ENCODE assay signal across 13 cellular contexts in genomic region chr12:29581641-29582040, GRCh38.
DNase-seq lines count a peak whose midpoint lies in the region; ATAC-seq and TF ChIP-seq lines count a peak whose summit lies in the region.
"Had no signal": no experiment of that assay in that cellular context is flagged by ENCODE, and none has a peak within 500 bp of the region (broad histone marks: within the 10 kb centered on the region; RNA-seq: fewer than 3 reads in every experiment).

No MANE protein-coding gene starts in this region.

- no peaks in the 10 kb centered on the region for H3K9me3 ChIP-seq in Panc1 (ENCODE audit: control insufficient read depth, insufficient read depth, low read depth, low read length)
- no peaks in the 10 kb centered on the region for H3K9me3 ChIP-seq in spleen
- H3K9me3 ChIP-seq in WERI-Rb-1 (ENCODE audit: severe bottlenecking), result no peaks in the 10 kb centered on the region

- no peaks in the 10 kb centered on the region for H3K4me1 ChIP-seq in Panc1 (ENCODE audit: control insufficient read depth, insufficient read depth, low read length)
- peaks cover 18 to 63% (median 45%) of the 10 kb centered on the region in 6 donors for H3K4me1 ChIP-seq in spleen

- in situ Hi-C loops in Panc1 (cut with HindIII; ENCODE audit: low pct_unique_long_range_greater_than_20kb, low sequenced_read_pairs), result no loop called here

- BruUV-seq in Panc1 (replicated peaks; lab: Mats Ljungman, UMichigan), result no TSS peak

- DNase-seq in Panc1 (ENCODE audit: low read depth, low spot score) (peak; percentile 39), fibroblast of villous mesenchyme (ENCODE audit: low read depth) (peak; percentile 90), spleen (no peak), NCI-H2029 treated with DMSO at 0.1 percent for 48 hours (lab: John Stamatoyannopoulos, UW) (no peak), DMS 273 treated with DMSO at 0.1 percent for 48 hours (lab: John Stamatoyannopoulos, UW) (no peak), WERI-Rb-1 (no peak)
- DNase-seq in stimulated activated CD4-positive, alpha-beta T cell treated with anti-CD3 and anti-CD28 coated beads, Interleukin-4, amount 100 ng/mL, for 24 hours, result no peak
- DNase-seq: activated CD4-positive, CD25-positive, alpha-beta regulatory T cell; CD8-positive, alpha-beta T cell; NCI-H2107; substantia nigra had no signal

- H3K27ac ChIP-seq in Panc1 (ENCODE audit: low read length) (no peak overlapping the region), spleen (peak overlapping the region in 7 of 8 donors; percentile 30 to 83 (median 58)), WERI-Rb-1 (no peak overlapping the region)
- H3K27ac ChIP-seq: KMS-11 had no signal

- H3K4me3 ChIP-seq in Panc1 (ENCODE audit: low read depth in 2 of 2, low read length in 2 of 2), result no peak overlapping the region
- H3K4me3 ChIP-seq in fibroblast of villous mesenchyme (ENCODE audit: low read depth, low read length), result no peak overlapping the region
- H3K4me3 ChIP-seq in spleen, result no peak overlapping the region
- no peak overlapping the region for H3K4me3 ChIP-seq in WERI-Rb-1 (ENCODE audit: low read depth, low read length)

- POLR2A ChIA-PET in Panc1 (lab: Charles Lee), result no interaction called here

- CTCF ChIA-PET in Panc1 (lab: Charles Lee), result no interaction called here

- ATAC-seq in GM19463 (IDR thresholded peaks at IDR 0.05; ENCODE audit: unreplicated experiment) (peak; percentile 67), Panc1 (no peak)
- ATAC-seq: CD8-positive, alpha-beta T cell had no signal

- TF ChIP-seq POLR2A in spleen (IDR thresholded peaks at IDR 0.05), result no peak

- intact Hi-C loops in Panc1 (cut with micrococcal nuclease; ENCODE audit: unreplicated experiment) (no loop called here), spleen (cut with DNase I; ENCODE audit: low total_unique reads) (no loop called here)

- H3K36me3 ChIP-seq in Panc1 (ENCODE audit: control insufficient read depth, insufficient read depth, low read length), result no peaks in the 10 kb centered on the region
- no peaks in the 10 kb centered on the region for H3K36me3 ChIP-seq in spleen
- H3K36me3 ChIP-seq in WERI-Rb-1, result no peaks in the 10 kb centered on the region

- TF ChIP-seq CTCF in Panc1 (IDR thresholded peaks at IDR 0.05) (no peak), fibroblast of villous mesenchyme (IDR thresholded peaks at IDR 0.05; ENCODE audit: insufficient read depth, low read depth, low read length) (no peak), spleen (IDR thresholded peaks at IDR 0.05 in 8 of 11, conservative IDR thresholded peaks at IDR 0.05 in 3 of 11) (no peak), WERI-Rb-1 (IDR thresholded peaks at IDR 0.05; ENCODE audit: low read depth, low read length) (no peak)

- WGBS in spleen, 5 donors, result 29 to 45% (median 38%) methylated on average over 5 of the region's 5 CpGs

- H3K27me3 ChIP-seq in Panc1 (ENCODE audit: control insufficient read depth, insufficient read depth, low read length) (no peaks in the 10 kb centered on the region), spleen (replicated peaks in 1 of 7) (no peaks in the 10 kb centered on the region), WERI-Rb-1 (ENCODE audit: insufficient read depth, low read depth, severe bottlenecking) (no peaks in the 10 kb centered on the region)

Comparison
In these comparisons a context has a peak if more than half of its experiments do, and no peak if none do; other contexts are left out.
1. DNase-seq: peak in Panc1 (single experiment) and fibroblast of villous mesenchyme (single experiment); none in spleen (single experiment), NCI-H2029 treated with DMSO at 0.1 percent for 48 hours (single experiment), DMS 273 treated with DMSO at 0.1 percent for 48 hours (single experiment), WERI-Rb-1 (single experiment) and stimulated activated CD4-positive, alpha-beta T cell treated with anti-CD3 and anti-CD28 coated beads, Interleukin-4, amount 100 ng/mL, for 24 hours (single experiment).
2. H3K27ac ChIP-seq: peak in spleen (7 of 8); none in Panc1 (single experiment) and WERI-Rb-1 (single experiment).